22 cellular contexts compared by ENCODE assay signal in genomic region chr9:100579665-100580064, GRCh38. TPM values are rescaled to one million over a fixed set of nuclear protein-coding genes. Genes with fewer than 3 reads are reported as not detected.
DNase-seq lines count a peak whose midpoint lies in the region; ATAC-seq, FAIRE-seq and TF ChIP-seq lines count a peak whose summit lies in the region.
"Had no signal": no experiment of that assay in that cellular context is flagged by ENCODE, and none has a peak within 500 bp of the region (broad histone marks: within the 10 kb centered on the region; RNA-seq: fewer than 3 reads in every experiment).

No MANE protein-coding gene starts in this region.

- H3K27me3 ChIP-seq in thyroid gland (no peaks in the 10 kb centered on the region), body of pancreas (no peaks in the 10 kb centered on the region)

- H3K27ac ChIP-seq in thyroid gland (no peak overlapping the region), body of pancreas (no peak overlapping the region)
- H3K27ac ChIP-seq: epithelial cell of prostate, HL-60 had no signal

- ATAC-seq in Right ventricle myocardium inferior (peak; percentile 38), HG03159 (IDR thresholded peaks at IDR 0.05; ENCODE audit: unreplicated experiment) (no peak), body of pancreas (no peak)
- ATAC-seq: GM23338 had no signal

- DNase-seq in Right ventricle myocardium inferior (ENCODE audit: missing footprints) (no peak), cardiac septum (ENCODE audit: low spot score) (no peak), iris pigment epithelial cell (ENCODE audit: low read depth) (peak; percentile 57), thyroid gland (no peak), GM10248 (ENCODE audit: extremely low spot score) (no peak), body of pancreas (no peak)
- DNase-seq: activated CD8-positive, alpha-beta memory T cell treated with anti-CD3 and anti-CD28 coated beads for 24 hours; activated naive CD4-positive, alpha-beta T cell; activated T-cell treated with anti-CD3 and anti-CD28 coated beads, Interleukin-2, amount 50 U/mL, for 24 hours; amniotic stem cell; DMS79; foreskin melanocyte; NCI-H1436; NCI-H524; SK-N-SH had no signal

- H3K4me3 ChIP-seq in thyroid gland (replicated peaks in 1 of 3) (no peak overlapping the region), body of pancreas (no peak overlapping the region)
- H3K4me3 ChIP-seq: GM23338, lung had no signal

- CTCF ChIA-PET in GM10248 (lab: Yijun Ruan, JAX): interaction anchor here (2.9 kb wide), 1 partner anchor 22 kb away, joined by 9 read pairs; no protein-coding TSS in a partner anchor

- POLR2A ChIA-PET in GM10248 (lab: Yijun Ruan, JAX): no interaction called here

- no peak for TF ChIP-seq CTCF in thyroid gland (IDR thresholded peaks at IDR 0.05)
- TF ChIP-seq CTCF in GM10248 (IDR thresholded peaks at IDR 0.05; ENCODE audit: control extremely low read depth, extremely low read depth, low read depth, missing control alignments): no peak
- no peak for TF ChIP-seq CTCF in body of pancreas (IDR thresholded peaks at IDR 0.05)

- H3K9me3 ChIP-seq in thyroid gland (no peaks in the 10 kb centered on the region), body of pancreas (no peaks in the 10 kb centered on the region)
- H3K9me3 ChIP-seq: SK-N-SH had no signal

- H3K36me3 ChIP-seq in thyroid gland: no peaks in the 10 kb centered on the region
- no peaks in the 10 kb centered on the region for H3K36me3 ChIP-seq in body of pancreas (replicated peaks in 1 of 2; ENCODE audit: insufficient read depth in 1 of 2, low read depth in 2 of 2)

- intact Hi-C loops in Right ventricle myocardium inferior (cut with DNase I) (no loop called here), cardiac septum (cut with DNase I) (no loop called here), thyroid gland (cut with DNase I) (no loop called here), body of pancreas (cut with DNase I) (no loop called here)

- peaks cover 0 to 6% of the 10 kb centered on the region in 2 donors for H3K4me1 ChIP-seq in thyroid gland
- H3K4me1 ChIP-seq in body of pancreas: no peaks in the 10 kb centered on the region

- 84 to 85% methylated on average over 2 of the region's 2 CpGs for WGBS in thyroid gland, 2 donors
- WGBS in body of pancreas, 2 donors: 86% methylated on average over 2 of the region's 2 CpGs

- FAIRE-seq in endometrium (lab: Jason Lieb, UNC): peak; percentile 48
- FAIRE-seq: keratinocyte had no signal

- TF ChIP-seq POLR2A in thyroid gland (IDR thresholded peaks at IDR 0.05) (no peak), body of pancreas (IDR thresholded peaks at IDR 0.05) (no peak)

RNA-seq across cellular contexts. Expression of gene CAVIN4, which starts 1.8 kb away (rescaled TPM):
- total RNA-seq in Right ventricle myocardium inferior (79.3 TPM), cardiac septum (102 TPM), thyroid gland (1 to 10 TPM; 1.0 to 4.2 (median 1.6) TPM), body of pancreas (under 1 TPM in 1 of 2 donors, not detected in 1; 0.33 TPM)

Comparison
In these comparisons a context has a peak if more than half of its experiments do, and no peak if none do; other contexts are left out.
1. RNA of gene CAVIN4, which starts 1.8 kb away (total RNA-seq): 102 TPM in cardiac septum (single experiment) and 79.3 TPM in Right ventricle myocardium inferior (single experiment); 1.0 to 4.2 TPM in thyroid gland and 0.33 TPM in body of pancreas; every median in the first group is over 10 times any median in the second.